ENCODE assay signal across 14 cellular contexts in genomic region chr22:22462813-22463567, GRCh38. TPM values are rescaled to one million over a fixed set of nuclear protein-coding genes. Genes with fewer than 3 reads are reported as not detected.
DNase-seq lines count a peak whose midpoint lies in the region; ATAC-seq and TF ChIP-seq lines count a peak whose summit lies in the region.
"Had no signal": no experiment of that assay in that cellular context is flagged by ENCODE, and none has a peak within 500 bp of the region (broad histone marks: within the 10 kb centered on the region; RNA-seq: fewer than 3 reads in every experiment).

No MANE protein-coding gene starts in this region.

- ATAC-seq in upper lobe of left lung (ENCODE audit: low FRiP score in 2 of 2) = no peak
- no peak for ATAC-seq in GM19455 (IDR thresholded peaks at IDR 0.05; ENCODE audit: unreplicated experiment)

- DNase-seq in BE2C (no peak), GM10266 (ENCODE audit: extremely low spot score) (no peak), NCI-H69 (lab: John Stamatoyannopoulos, UW) (peak; percentile 75), epithelial cell of proximal tubule (ENCODE audit: low read depth) (no peak), upper lobe of left lung (no peak), ureter (ENCODE audit: low spot score) (no peak)
- DNase-seq in activated CD4-positive, CD25-positive, alpha-beta regulatory T cell treated with anti-CD3 and anti-CD28 coated beads, Interleukin-2, amount 50 U/mL, for 72 hours = no peak
- DNase-seq: NCI-H526 treated with DMSO at 0.1 percent for 48 hours, transverse colon had no signal

- H3K9me3 ChIP-seq in BE2C (no peaks in the 10 kb centered on the region), upper lobe of left lung (peaks cover 4 to 24% (median 24%) of the 10 kb centered on the region in 4 donors)

- TF ChIP-seq CTCF in BE2C (IDR thresholded peaks at IDR 0.05; ENCODE audit: low read depth, low read length) = peak; percentile 40
- TF ChIP-seq CTCF in GM10266 (IDR thresholded peaks at IDR 0.05; ENCODE audit: control insufficient read depth, insufficient read depth, low read depth, missing control alignments) = peak; percentile 26
- TF ChIP-seq CTCF in epithelial cell of proximal tubule (conservative IDR thresholded peaks at IDR 0.05; ENCODE audit: low read depth, low read length) = peak; percentile 29
- TF ChIP-seq CTCF in upper lobe of left lung (IDR thresholded peaks at IDR 0.05) = no peak

- H3K4me1 ChIP-seq in BE2C = no peaks in the 10 kb centered on the region
- H3K4me1 ChIP-seq in upper lobe of left lung = no peaks in the 10 kb centered on the region

- H3K27ac ChIP-seq in upper lobe of left lung = no peak overlapping the region
- H3K27ac ChIP-seq: KMS-11, transverse colon had no signal

- no peak for TF ChIP-seq POLR2A in upper lobe of left lung (IDR thresholded peaks at IDR 0.05)

- WGBS in upper lobe of left lung, 2 donors = 49 to 52% methylated on average over 6 of the region's 6 CpGs

- no peak for TF ChIP-seq EP300 in upper lobe of left lung (IDR thresholded peaks at IDR 0.05)

- H3K36me3 ChIP-seq in BE2C (no peaks in the 10 kb centered on the region), upper lobe of left lung (no peaks in the 10 kb centered on the region)
- H3K36me3 ChIP-seq: transverse colon had no signal

- no peak overlapping the region for H3K4me3 ChIP-seq in BE2C (ENCODE audit: low read depth, low read length)
- no peak overlapping the region for H3K4me3 ChIP-seq in epithelial cell of proximal tubule (ENCODE audit: low read depth, low read length)
- no peak overlapping the region for H3K4me3 ChIP-seq in upper lobe of left lung
- H3K4me3 ChIP-seq: transverse colon had no signal

- H3K27me3 ChIP-seq in BE2C (no peaks in the 10 kb centered on the region; the same call in none of the 2 replicates), upper lobe of left lung (no peaks in the 10 kb centered on the region)

RNA-seq across cellular contexts. Expression of gene ZNF280B, which starts 45.6 kb away (rescaled TPM):
- 1.4 TPM for polyA plus RNA-seq in BE2C (2012; ENCODE audit: insufficient read depth, insufficient read length, low read depth)
- total RNA-seq in epithelial cell of proximal tubule (2.4 and 3.3 TPM in 2 replicates), upper lobe of left lung (under 1 TPM in 5 of 6 donors, not detected in 1; 0.22 to 0.98 (median 0.44) TPM), ureter (1.5 TPM)

RNA-seq across cellular contexts. Expression of gene ZNF280A, which starts 57.1 kb away (rescaled TPM):
- not detected for polyA plus RNA-seq in BE2C (2012; ENCODE audit: insufficient read depth, insufficient read length, low read depth)
- total RNA-seq in epithelial cell of proximal tubule (not detected in 2 replicates), upper lobe of left lung (not detected), ureter (not detected)
- total RNA-seq: activated CD8-positive, alpha-beta memory T cell treated with anti-CD3 and anti-CD28 coated beads for 36 hours; mucosa of gallbladder; T-helper 2 cell treated with Interferon-gamma antibody and Interleukin-4, amounts not matched to agents 100 ng/mL and 5 ng/mL, for 36 hours; transverse colon had no signal

Comparison
In these comparisons a context has a peak if more than half of its experiments do, and no peak if none do; other contexts are left out.
1. CTCF ChIP-seq: peak in BE2C (single experiment), GM10266 (single experiment) and epithelial cell of proximal tubule (single experiment); none in upper lobe of left lung (0 of 6).